ENCODE assay signal across 22 cellular contexts in the genomic region with DNA sequence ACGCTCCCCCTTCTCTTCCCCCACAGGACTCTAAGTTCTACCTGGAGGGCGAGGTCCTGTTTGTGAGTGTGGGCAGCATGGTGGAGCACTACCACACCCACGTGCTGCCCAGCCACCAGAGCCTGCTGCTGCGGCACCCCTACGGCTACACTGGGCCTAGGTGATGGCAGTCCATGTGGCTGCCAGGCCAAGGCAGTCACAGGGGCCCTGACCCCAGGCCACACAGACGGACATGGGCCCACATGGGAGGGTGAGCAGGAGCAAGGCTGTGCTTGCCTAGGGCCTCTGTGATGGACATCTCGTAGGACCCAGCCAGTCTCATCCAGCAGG. TPM values are rescaled to one million over a fixed set of nuclear protein-coding genes. Genes with fewer than 3 reads are reported as not detected.
DNase-seq lines count a peak whose midpoint lies in the region; ATAC-seq and TF ChIP-seq lines count a peak whose summit lies in the region.
"Had no signal": no experiment of that assay in that cellular context is flagged by ENCODE, and none has a peak within 500 bp of the region (broad histone marks: within the 10 kb centered on the region; RNA-seq: fewer than 3 reads in every experiment).

No MANE protein-coding gene starts in this region.

- no peaks in the 10 kb centered on the region for H3K27me3 Mint-ChIP-seq in activated T-cell treated with anti-CD3 and anti-CD28 coated beads, Interleukin-2, amount 50 U/mL, for 24 hours
- no peaks in the 10 kb centered on the region for H3K27me3 Mint-ChIP-seq in stimulated activated memory B cell treated with anti-CD40 and anti-IgM and Interleukin-4, amounts not matched to agents 10 μg/mL and 1 μg/mL and 100 μg/mL, for 72 hours
- no peaks in the 10 kb centered on the region for H3K27me3 Mint-ChIP-seq in CD4-positive, alpha-beta memory T cell
- H3K27me3 Mint-ChIP-seq: stimulated activated naive CD8-positive, alpha-beta T cell treated with anti-CD3 and anti-CD28 coated beads, Interleukin-15, Interleukin-2, amounts not matched to agents 100 ng/mL and 50 ng/mL, for 24 hours; type B pancreatic cell had no signal

- no peak overlapping the region for H3K4me3 Mint-ChIP-seq in activated T-cell treated with anti-CD3 and anti-CD28 coated beads, Interleukin-2, amount 50 U/mL, for 24 hours
- no peak overlapping the region for H3K4me3 Mint-ChIP-seq in stimulated activated memory B cell treated with anti-CD40 and anti-IgM and Interleukin-4, amounts not matched to agents 10 μg/mL and 1 μg/mL and 100 μg/mL, for 72 hours
- no peak overlapping the region for H3K4me3 Mint-ChIP-seq in CD4-positive, alpha-beta memory T cell
- H3K4me3 Mint-ChIP-seq: stimulated activated naive CD8-positive, alpha-beta T cell treated with anti-CD3 and anti-CD28 coated beads, Interleukin-15, Interleukin-2, amounts not matched to agents 100 ng/mL and 50 ng/mL, for 24 hours; type B pancreatic cell had no signal

- peak; percentile 30 for DNase-seq in activated T-cell treated with anti-CD3 and anti-CD28 coated beads, Interleukin-2, amount 50 U/mL, for 24 hours
- DNase-seq in activated T-cell treated with anti-CD3 and anti-CD28 coated beads, Interleukin-2, amount 50 U/mL, for 1 hour = no peak
- DNase-seq in RWPE1 (ENCODE audit: low spot score) = no peak
- peak; percentile 37 for DNase-seq in lower lobe of right lung
- no peak for DNase-seq in CD4-positive, alpha-beta memory T cell
- DNase-seq in SK-N-DZ (ENCODE audit: low spot score) = no peak
- no peak for DNase-seq in activated gamma-delta T cell (lab: John Stamatoyannopoulos, UW)
- DNase-seq: activated CD4-positive, alpha-beta T cell treated with anti-CD3 and anti-CD28 coated beads for 1 hour; DMS79; effector CD4-positive, alpha-beta T cell; esophagus squamous epithelium; NCI-H187; PC-9 had no signal

- intact Hi-C loops in lower lobe of right lung (cut with DNase I) = no loop called here
- intact Hi-C loops in CD4-positive, alpha-beta memory T cell (cut with micrococcal nuclease) = no loop called here

- CTCF ChIA-PET in RWPE1 (lab: Yijun Ruan, JAX) = interaction anchor here (0.6 kb wide), 1 partner anchor 1008 kb away, joined by 3 read pairs; no protein-coding TSS in a partner anchor
- CTCF ChIA-PET in CD4-positive, alpha-beta memory T cell (lab: Charles Lee; ENCODE audit: partially characterized antibody) = no interaction called here

- ATAC-seq in lower lobe of right lung = no peak
- ATAC-seq in stimulated activated memory B cell treated with anti-CD40 and anti-IgM and Interleukin-4, amounts not matched to agents 10 μg/mL and 1 μg/mL and 100 μg/mL, for 72 hours = no peak
- ATAC-seq: A549, left ventricle myocardium superior, pancreas, sciatic nerve had no signal

- POLR2A ChIA-PET in RWPE1 (lab: Yijun Ruan, JAX; ENCODE audit: low non-redundant PET) = no interaction called here
- POLR2A ChIA-PET in CD4-positive, alpha-beta memory T cell (lab: Charles Lee; ENCODE audit: partially characterized antibody) = interaction anchor here (2.0 to 2.8 kb wide), 2 partner anchors 10 to 35 kb away, joined by 8 to 9 read pairs; partner anchors contain the start of gene ADD1

- H3K9me3 Mint-ChIP-seq in activated T-cell treated with anti-CD3 and anti-CD28 coated beads, Interleukin-2, amount 50 U/mL, for 24 hours = no peaks in the 10 kb centered on the region
- H3K9me3 Mint-ChIP-seq in stimulated activated memory B cell treated with anti-CD40 and anti-IgM and Interleukin-4, amounts not matched to agents 10 μg/mL and 1 μg/mL and 100 μg/mL, for 72 hours = no peaks in the 10 kb centered on the region
- H3K9me3 Mint-ChIP-seq in CD4-positive, alpha-beta memory T cell = no peaks in the 10 kb centered on the region
- H3K9me3 Mint-ChIP-seq: stimulated activated naive CD8-positive, alpha-beta T cell treated with anti-CD3 and anti-CD28 coated beads, Interleukin-15, Interleukin-2, amounts not matched to agents 100 ng/mL and 50 ng/mL, for 24 hours; type B pancreatic cell had no signal

- peak overlapping the region; percentile 54; the same call in 1 of the 2 replicates for H3K27ac ChIP-seq in RWPE1
- H3K27ac ChIP-seq in lower lobe of right lung = peak overlapping the region; percentile 18
- H3K27ac ChIP-seq in CD4-positive, alpha-beta memory T cell (ENCODE audit: low read depth, low read length) = no peak overlapping the region
- H3K27ac ChIP-seq: A549, esophagus squamous epithelium, pancreas, PC-9, SK-N-MC had no signal

- peaks cover 41% of the 10 kb centered on the region for H3K4me1 ChIP-seq in lower lobe of right lung
- H3K4me1 ChIP-seq in CD4-positive, alpha-beta memory T cell (ENCODE audit: insufficient read depth, low read length) = peaks cover 47% of the 10 kb centered on the region
- H3K4me1 ChIP-seq: A549 had no signal

- no peak overlapping the region for H3K4me3 ChIP-seq in lower lobe of right lung
- H3K4me3 ChIP-seq in CD4-positive, alpha-beta memory T cell (ENCODE audit: low read length in 2 of 2) = no peak overlapping the region
- H3K4me3 ChIP-seq: A549, esophagus squamous epithelium, K562, pancreas, PC-9, SK-N-MC had no signal

- TF ChIP-seq CTCF in RWPE1 (conservative IDR thresholded peaks at IDR 0.05; ENCODE audit: low read depth) = no peak
- no peak for TF ChIP-seq CTCF in lower lobe of right lung (IDR thresholded peaks at IDR 0.05)

- H3K27me3 ChIP-seq in lower lobe of right lung (ENCODE audit: low read depth) = no peaks in the 10 kb centered on the region
- H3K27me3 ChIP-seq in CD4-positive, alpha-beta memory T cell (ENCODE audit: insufficient read depth, low read length) = no peaks in the 10 kb centered on the region
- H3K27me3 ChIP-seq: esophagus squamous epithelium, pancreas had no signal

- peaks cover 80% of the 10 kb centered on the region for H3K36me3 Mint-ChIP-seq in activated T-cell treated with anti-CD3 and anti-CD28 coated beads, Interleukin-2, amount 50 U/mL, for 24 hours (ENCODE audit: low read depth)
- H3K36me3 Mint-ChIP-seq in stimulated activated memory B cell treated with anti-CD40 and anti-IgM and Interleukin-4, amounts not matched to agents 10 μg/mL and 1 μg/mL and 100 μg/mL, for 72 hours = peaks cover 30% of the 10 kb centered on the region
- peaks cover 0 to 38% of the 10 kb centered on the region in 2 donors for H3K36me3 Mint-ChIP-seq in CD4-positive, alpha-beta memory T cell

- H3K27ac Mint-ChIP-seq in activated T-cell treated with anti-CD3 and anti-CD28 coated beads, Interleukin-2, amount 50 U/mL, for 24 hours = no peak overlapping the region
- H3K27ac Mint-ChIP-seq in stimulated activated memory B cell treated with anti-CD40 and anti-IgM and Interleukin-4, amounts not matched to agents 10 μg/mL and 1 μg/mL and 100 μg/mL, for 72 hours = peak overlapping the region; percentile 86
- peak overlapping the region in 2 of 7 donors; percentile 30 to 83 for H3K27ac Mint-ChIP-seq in CD4-positive, alpha-beta memory T cell
- H3K27ac Mint-ChIP-seq: stimulated activated naive CD8-positive, alpha-beta T cell treated with anti-CD3 and anti-CD28 coated beads, Interleukin-15, Interleukin-2, amounts not matched to agents 100 ng/mL and 50 ng/mL, for 24 hours; type B pancreatic cell had no signal

- H3K36me3 ChIP-seq in lower lobe of right lung = peaks cover 78% of the 10 kb centered on the region
- H3K36me3 ChIP-seq in CD4-positive, alpha-beta memory T cell (ENCODE audit: insufficient read depth, low read length) = peaks cover 15% of the 10 kb centered on the region

- no peaks in the 10 kb centered on the region for H3K9me3 ChIP-seq in lower lobe of right lung
- H3K9me3 ChIP-seq in CD4-positive, alpha-beta memory T cell (ENCODE audit: control insufficient read depth in 1 of 2, low read length in 2 of 2) = no peaks in the 10 kb centered on the region
- H3K9me3 ChIP-seq: A549, esophagus squamous epithelium, pancreas had no signal

- H3K4me1 Mint-ChIP-seq in activated T-cell treated with anti-CD3 and anti-CD28 coated beads, Interleukin-2, amount 50 U/mL, for 24 hours (ENCODE audit: low read depth) = peaks cover 50% of the 10 kb centered on the region
- H3K4me1 Mint-ChIP-seq in stimulated activated memory B cell treated with anti-CD40 and anti-IgM and Interleukin-4, amounts not matched to agents 10 μg/mL and 1 μg/mL and 100 μg/mL, for 72 hours = peaks cover 69% of the 10 kb centered on the region
- H3K4me1 Mint-ChIP-seq in CD4-positive, alpha-beta memory T cell = peaks cover 21 to 43% (median 35%) of the 10 kb centered on the region in 4 donors

RNA-seq across cellular contexts. Expression of gene ADD1, which starts 10.0 kb away (rescaled TPM):
- total RNA-seq in lower lobe of right lung = 279 TPM
- total RNA-seq in CD4-positive, alpha-beta memory T cell = 100 to 1,000 TPM; 289 to 293 TPM
- 100 to 1,000 TPM; 159 to 171 TPM for polyA plus RNA-seq in CD4-positive, alpha-beta memory T cell
- polyA plus RNA-seq in SK-N-DZ (2014; cell fraction: cytosol; rRNA removed) = 101 and 103 TPM in 2 replicates
- 125 and 189 TPM in 2 replicates for polyA plus RNA-seq in SK-N-DZ (2014; cell fraction: nucleus; rRNA removed)

RNA-seq across cellular contexts. Expression of gene SH3BP2, which starts 40.8 kb away (rescaled TPM):
- total RNA-seq in lower lobe of right lung = 102 TPM
- 10 to 100 TPM; 37.9 to 44.3 TPM for total RNA-seq in CD4-positive, alpha-beta memory T cell
- polyA plus RNA-seq in CD4-positive, alpha-beta memory T cell = 10 to 100 TPM in 1 of 2 donors, 1 to 10 TPM in 1; 3.8 to 16.3 TPM
- polyA plus RNA-seq in SK-N-DZ (2014; cell fraction: cytosol; rRNA removed) = 13.8 and 27.4 TPM in 2 replicates
- polyA plus RNA-seq in SK-N-DZ (2014; cell fraction: nucleus; rRNA removed) = 99.4 and 107 TPM in 2 replicates

Comparison
In these comparisons a context has a peak if more than half of its experiments do, and no peak if none do; other contexts are left out.
1. DNase-seq: peak in activated T-cell treated with anti-CD3 and anti-CD28 coated beads, Interleukin-2, amount 50 U/mL, for 24 hours (single experiment) and lower lobe of right lung (single experiment); none in activated T-cell treated with anti-CD3 and anti-CD28 coated beads, Interleukin-2, amount 50 U/mL, for 1 hour (single experiment), RWPE1 (single experiment), CD4-positive, alpha-beta memory T cell (0 of 5), SK-N-DZ (single experiment) and activated gamma-delta T cell (single experiment).